In genomic region chr9:34633851-34634550, GRCh38 we compare ENCODE assay signal across 9 cellular contexts. TPM values are rescaled to one million over a fixed set of nuclear protein-coding genes. Genes with fewer than 3 reads are reported as not detected.
A peak's percentile ranks its signal among the peaks of the same experiment; 100 is the strongest.
DNase-seq lines count a peak whose midpoint lies in the region; ATAC-seq and TF ChIP-seq lines count a peak whose summit lies in the region.
"Had no signal": no experiment of that assay in that cellular context is flagged by ENCODE, and none has a peak within 500 bp of the region (broad histone marks: within the 10 kb centered on the region; RNA-seq: fewer than 3 reads in every experiment).

No MANE protein-coding gene starts in this region.

- ATAC-seq in DND-41 (ENCODE audit: insufficient read depth, low read depth) (peak; percentile 52), HG03280 (IDR thresholded peaks at IDR 0.05; ENCODE audit: unreplicated experiment) (peak; percentile 29), HG03460 (IDR thresholded peaks at IDR 0.05; ENCODE audit: unreplicated experiment) (no peak)
- peak; percentile 17 to 26 for ATAC-seq in naive thymus-derived CD8-positive, alpha-beta T cell
- ATAC-seq in stimulated activated naive CD8-positive, alpha-beta T cell treated with anti-CD3 and anti-CD28 coated beads, Interleukin-15, amount 100 ng/mL, for 72 hours, result peak; percentile 37

- DNase-seq in DND-41, result peak; percentile 74
- DNase-seq in NOMO-1 treated with dmso at 0.1 percent for 144 hours (lab: John Stamatoyannopoulos, UW; ENCODE audit: unreplicated experiment), result peak; percentile 53
- peak; percentile 85 for DNase-seq in activated CD8-positive, alpha-beta memory T cell treated with anti-CD3 and anti-CD28 coated beads, Interleukin-2, amount 50 U/mL, for 48 hours
- DNase-seq in erythroblast (lab: John Stamatoyannopoulos, UW), result peak; percentile 80 to 89
- peak; percentile 61 to 86 (median 74) for DNase-seq in naive thymus-derived CD8-positive, alpha-beta T cell
- DNase-seq in stimulated activated naive CD8-positive, alpha-beta T cell treated with anti-CD3 and anti-CD28 coated beads, Interleukin-15, amount 100 ng/mL, for 72 hours, result peak; percentile 65 to 73

- H3K36me3 Mint-ChIP-seq in naive thymus-derived CD8-positive, alpha-beta T cell, result peaks cover 0 to 4% (median 0%) of the 10 kb centered on the region in 3 donors

- H3K4me1 Mint-ChIP-seq in naive thymus-derived CD8-positive, alpha-beta T cell, result peaks cover 26 to 49% (median 40%) of the 10 kb centered on the region in 4 donors
- peaks cover 54% of the 10 kb centered on the region for H3K4me1 Mint-ChIP-seq in stimulated activated naive CD8-positive, alpha-beta T cell treated with anti-CD3 and anti-CD28 coated beads, Interleukin-15, amount 100 ng/mL, for 72 hours

- H3K4me1 ChIP-seq in DND-41 (ENCODE audit: insufficient read depth, low read length), result peaks cover 33% of the 10 kb centered on the region

- no peak overlapping the region for H3K9ac ChIP-seq in DND-41 (ENCODE audit: low read depth, low read length)

- H3K4me3 ChIP-seq in DND-41 (ENCODE audit: low read depth in 1 of 2, low read length in 2 of 2), result no peak overlapping the region

- TF ChIP-seq CTCF in DND-41 (IDR thresholded peaks at IDR 0.05; ENCODE audit: borderline replicate concordance, extremely low read depth, low read length, poor library complexity, severe bottlenecking), result peak; percentile 89

- no peak overlapping the region for H3K4me2 ChIP-seq in DND-41 (ENCODE audit: insufficient read depth, low read length)

- peaks cover 25% of the 10 kb centered on the region for H3K79me2 ChIP-seq in DND-41 (ENCODE audit: insufficient read depth, low read length)

- H3K36me3 ChIP-seq in DND-41 (ENCODE audit: insufficient read depth, low read length), result peaks cover 15% of the 10 kb centered on the region

- H4K20me1 ChIP-seq in DND-41 (ENCODE audit: insufficient read depth, low read length), result peaks cover 16% of the 10 kb centered on the region

- no peaks in the 10 kb centered on the region for H3K9me3 ChIP-seq in DND-41 (ENCODE audit: insufficient read depth, low read length, severe bottlenecking)

- POLR2A ChIA-PET in naive thymus-derived CD8-positive, alpha-beta T cell (lab: Charles Lee), result interaction anchor here (1.5 to 5.5 kb wide), 4 partner anchors 11 to 22 kb away, joined by 3 to 51 read pairs (median 12); partner anchors contain the start of genes DCTN3, GALT and RPP25L

- peak overlapping the region in 3 of 10 donors; percentile 8 to 55 (median 24) for H3K4me3 Mint-ChIP-seq in naive thymus-derived CD8-positive, alpha-beta T cell
- no peak overlapping the region for H3K4me3 Mint-ChIP-seq in stimulated activated naive CD8-positive, alpha-beta T cell treated with anti-CD3 and anti-CD28 coated beads, Interleukin-15, amount 100 ng/mL, for 72 hours
- H3K4me3 Mint-ChIP-seq: dendritic cell treated with granulocyte-macrophage colony-stimulating factor and Interleukin-4, amounts not matched to agents 40 ng/mL and 50 ng/mL, for 4 days had no signal

- H3K27me3 ChIP-seq in DND-41 (ENCODE audit: insufficient read depth, low read length, poor library complexity), result peaks cover 9% of the 10 kb centered on the region

- H2AFZ ChIP-seq in DND-41 (ENCODE audit: low read depth, low read length), result no peak overlapping the region

- H3K27me3 Mint-ChIP-seq in naive thymus-derived CD8-positive, alpha-beta T cell, result peaks cover 2 to 19% (median 10%) of the 10 kb centered on the region in 5 donors
- H3K27me3 Mint-ChIP-seq in stimulated activated naive CD8-positive, alpha-beta T cell treated with anti-CD3 and anti-CD28 coated beads, Interleukin-15, amount 100 ng/mL, for 72 hours, result peaks cover 20% of the 10 kb centered on the region

- H3K9me3 Mint-ChIP-seq in naive thymus-derived CD8-positive, alpha-beta T cell, result no peaks in the 10 kb centered on the region
- H3K9me3 Mint-ChIP-seq in stimulated activated naive CD8-positive, alpha-beta T cell treated with anti-CD3 and anti-CD28 coated beads, Interleukin-15, amount 100 ng/mL, for 72 hours, result no peaks in the 10 kb centered on the region
- H3K9me3 Mint-ChIP-seq: dendritic cell treated with granulocyte-macrophage colony-stimulating factor and Interleukin-4, amounts not matched to agents 40 ng/mL and 50 ng/mL, for 4 days had no signal

- H3K27ac ChIP-seq in DND-41 (ENCODE audit: low read length), result no peak overlapping the region

- TF ChIP-seq POLR2A in erythroblast (IDR thresholded peaks at IDR 0.05; ENCODE audit: low read length), result no peak

- H3K27ac Mint-ChIP-seq in naive thymus-derived CD8-positive, alpha-beta T cell, result peak overlapping the region in 3 of 10 donors; percentile 1 to 8 (median 2)
- H3K27ac Mint-ChIP-seq in stimulated activated naive CD8-positive, alpha-beta T cell treated with anti-CD3 and anti-CD28 coated beads, Interleukin-15, amount 100 ng/mL, for 72 hours, result peak overlapping the region in 1 of 2 donors; percentile 4
- H3K27ac Mint-ChIP-seq: dendritic cell treated with granulocyte-macrophage colony-stimulating factor and Interleukin-4, amounts not matched to agents 40 ng/mL and 50 ng/mL, for 4 days had no signal

RNA-seq across cellular contexts. Expression of gene SIGMAR1, which starts 3.6 kb away (rescaled TPM):
- total RNA-seq in naive thymus-derived CD8-positive, alpha-beta T cell, result 10 to 100 TPM; 37.7 to 39.8 TPM
- 10 to 100 TPM; 67.9 to 78.4 (median 71.8) TPM for polyA plus RNA-seq in naive thymus-derived CD8-positive, alpha-beta T cell

RNA-seq across cellular contexts. Expression of gene ARID3C, which starts 5.1 kb away (rescaled TPM):
- total RNA-seq in naive thymus-derived CD8-positive, alpha-beta T cell, result under 1 TPM in 1 of 2 experiments, not detected in 1; 0.27 TPM
- polyA plus RNA-seq in naive thymus-derived CD8-positive, alpha-beta T cell, result not detected

RNA-seq across cellular contexts. Expression of gene GALT, which starts 12.5 kb away (rescaled TPM):
- total RNA-seq in naive thymus-derived CD8-positive, alpha-beta T cell, result 100 to 1,000 TPM; 170 to 181 TPM
- polyA plus RNA-seq in naive thymus-derived CD8-positive, alpha-beta T cell, result 10 to 100 TPM; 38.2 to 46.7 (median 42.0) TPM

RNA-seq across cellular contexts. Expression of gene DCTN3, which starts 13.7 kb away (rescaled TPM):
- 10 to 100 TPM; 60.0 to 69.6 TPM for total RNA-seq in naive thymus-derived CD8-positive, alpha-beta T cell
- 100 to 1,000 TPM; 117 to 140 (median 124) TPM for polyA plus RNA-seq in naive thymus-derived CD8-positive, alpha-beta T cell

RNA-seq across cellular contexts. Expression of gene IL11RA, which starts 18.0 kb away (rescaled TPM):
- 100 to 1,000 TPM; 135 to 144 TPM for total RNA-seq in naive thymus-derived CD8-positive, alpha-beta T cell
- polyA plus RNA-seq in naive thymus-derived CD8-positive, alpha-beta T cell, result 1 to 10 TPM; 5.1 to 7.7 (median 6.1) TPM
